ENCODE assay signal across 27 cellular contexts in genomic region chr2:136966485-136966884, GRCh38.
"Had no signal": no experiment of that assay in that cellular context is flagged by ENCODE, and none has a peak within 500 bp of the region (broad histone marks: within the 10 kb centered on the region; RNA-seq: fewer than 3 reads in every experiment).

No MANE protein-coding gene starts in this region.

- H3K27me3 ChIP-seq: neural progenitor cell, neutrophil, stomach, testis, tibial artery, upper lobe of right lung had no signal

- H3K4me1 ChIP-seq: lower lobe of right lung, neural progenitor cell, parathyroid adenoma, psoas muscle, stomach, testis, tibial artery, upper lobe of right lung had no signal

- ATAC-seq: natural killer cell; psoas muscle; sciatic nerve; stimulated activated naive B cell treated with anti-CD40 and anti-IgM and Interleukin-4, amounts not matched to agents 10 μg/mL and 1 μg/mL and 100 μg/mL, for 72 hours; stimulated activated naive CD8-positive, alpha-beta T cell treated with anti-CD3 and anti-CD28 coated beads, Interleukin-15, Interleukin-2, amounts not matched to agents 100 U/mL and 50 U/mL, for 24 hours; upper lobe of right lung had no signal

- H3K4me3 ChIP-seq: lower lobe of right lung, neural progenitor cell, psoas muscle, skin epidermis, stomach, testis, tibial artery, upper lobe of right lung had no signal

- DNase-seq: hypothalamus; immature natural killer cell; kidney; lower lobe of right lung; mammary epithelial cell; mesenchymal stem cell; naive B cell; natural killer cell; nephron progenitor cell; occipital lobe; psoas muscle; stimulated activated CD4-positive, alpha-beta T cell treated with anti-CD3 and anti-CD28 coated beads, Interleukin-12 subunit alpha, Interleukin-12 subunit beta, amount 100 ng/mL, for 4 hours; stimulated activated CD4-positive, alpha-beta T cell treated with anti-CD3 and anti-CD28 coated beads, Interleukin-15, amount 100 ng/mL, for 24 hours; stimulated activated CD4-positive, alpha-beta T cell treated with anti-CD3 and anti-CD28 coated beads, Interleukin-2, amount 100 ng/mL, for 24 hours; stimulated activated CD4-positive, alpha-beta T cell treated with anti-CD3 and anti-CD28 coated beads, Interleukin-4, amount 100 ng/mL, for 1 hour; stimulated activated naive B cell treated with anti-CD40 and anti-IgM and Interleukin-4, amounts not matched to agents 10 μg/mL and 1 μg/mL and 100 μg/mL, for 72 hours; stimulated activated naive CD8-positive, alpha-beta T cell treated with anti-CD3 and anti-CD28 coated beads, Interleukin-15, Interleukin-2, amounts not matched to agents 100 U/mL and 50 U/mL, for 24 hours; stomach; testis; tibial artery; trophoblast cell; upper lobe of right lung had no signal

- H3K9me3 ChIP-seq: lower lobe of right lung, neutrophil, psoas muscle, stomach, testis, tibial artery, upper lobe of right lung had no signal

- H3K27ac ChIP-seq: lower lobe of right lung, neural progenitor cell, neutrophil, parathyroid adenoma, psoas muscle, skin epidermis, stomach, testis, tibial artery, upper lobe of right lung had no signal

- H3K36me3 ChIP-seq: lower lobe of right lung, neural progenitor cell, neutrophil, stomach, tibial artery, upper lobe of right lung had no signal
